ENCODE assay signal across 23 cellular contexts in the genomic region with DNA sequence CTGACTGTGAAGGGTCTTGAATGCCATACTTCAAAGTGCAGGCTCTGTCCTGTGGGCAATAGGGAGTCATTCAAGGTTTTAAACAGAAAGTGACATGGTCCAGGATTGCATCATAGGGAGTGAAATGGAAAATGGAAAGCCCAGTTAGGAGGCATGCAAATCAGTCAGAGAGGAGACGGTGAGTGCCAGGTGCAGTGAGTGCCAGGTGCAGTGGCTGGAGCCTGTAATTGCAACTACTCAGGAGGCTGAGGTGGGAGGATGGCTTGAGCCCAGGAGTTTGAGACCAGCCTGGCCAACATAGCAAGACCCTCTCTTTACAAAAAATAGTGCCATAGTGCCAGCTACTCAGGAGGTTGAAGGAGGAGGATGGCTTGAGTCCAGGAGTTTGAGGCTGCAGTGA. TPM values are rescaled to one million over a fixed set of nuclear protein-coding genes. Genes with fewer than 3 reads are reported as not detected.
A peak's percentile ranks its signal among the peaks of the same experiment; 100 is the strongest.
DNase-seq lines count a peak whose midpoint lies in the region; ATAC-seq and TF ChIP-seq lines count a peak whose summit lies in the region.
"Had no signal": no experiment of that assay in that cellular context is flagged by ENCODE, and none has a peak within 500 bp of the region (broad histone marks: within the 10 kb centered on the region; RNA-seq: fewer than 3 reads in every experiment).

No MANE protein-coding gene starts in this region.

- ATAC-seq in esophagus mucosa = peak; percentile 43
- peak; percentile 15 for ATAC-seq in upper lobe of right lung
- ATAC-seq: stimulated activated naive CD8-positive, alpha-beta T cell treated with anti-CD3 and anti-CD28 coated beads, Interleukin-15, Interleukin-2, amounts not matched to agents 100 U/mL and 50 U/mL, for 24 hours had no signal

- H3K4me3 Mint-ChIP-seq in MCF 10A (ENCODE audit: unreplicated experiment) = no peak overlapping the region
- H3K4me3 Mint-ChIP-seq: activated naive CD4-positive, alpha-beta T cell treated with anti-CD3 and anti-CD28 coated beads for 36 hours; nephron; T-helper 1 cell treated with Interleukin-12 subunit alpha and Interleukin-12 subunit beta and Interleukin-4 antibody, amounts not matched to agents 30 μg/mL and 1 μg/mL, for 36 hours had no signal

- H3K9me3 Mint-ChIP-seq in MCF 10A (ENCODE audit: unreplicated experiment) = no peaks in the 10 kb centered on the region
- H3K9me3 Mint-ChIP-seq: activated naive CD4-positive, alpha-beta T cell treated with anti-CD3 and anti-CD28 coated beads for 36 hours; T-helper 1 cell treated with Interleukin-12 subunit alpha and Interleukin-12 subunit beta and Interleukin-4 antibody, amounts not matched to agents 30 μg/mL and 1 μg/mL, for 36 hours had no signal

- H3K27me3 ChIP-seq in breast epithelium (no peaks in the 10 kb centered on the region), upper lobe of right lung (no peaks in the 10 kb centered on the region)

- H3K9me3 ChIP-seq in breast epithelium = no peaks in the 10 kb centered on the region
- no peaks in the 10 kb centered on the region for H3K9me3 ChIP-seq in upper lobe of right lung

- TF ChIP-seq CTCF in MCF 10A (IDR thresholded peaks at IDR 0.05; ENCODE audit: unreplicated experiment) (no peak), breast epithelium (IDR thresholded peaks at IDR 0.05) (no peak), upper lobe of right lung (IDR thresholded peaks at IDR 0.05) (no peak), GM10248 (IDR thresholded peaks at IDR 0.05; ENCODE audit: control extremely low read depth, extremely low read depth, low read depth, missing control alignments) (no peak)

- intact Hi-C loops in MCF 10A (cut with micrococcal nuclease) (no loop called here), breast epithelium (cut with DNase I; ENCODE audit: low total_unique reads) (no loop called here), upper lobe of right lung (cut with DNase I) (no loop called here)

- no peaks in the 10 kb centered on the region for H3K27me3 Mint-ChIP-seq in MCF 10A (ENCODE audit: insufficient read depth, unreplicated experiment)

- CTCF ChIA-PET in MCF 10A (lab: Yijun Ruan, JAX) = interaction anchor here (0.7 kb wide), 1 partner anchor 61 kb away, joined by 3 read pairs; no protein-coding TSS in a partner anchor
- CTCF ChIA-PET in GM10248 (lab: Yijun Ruan, JAX) = interaction anchor here (0.7 to 2.0 kb wide), 5 partner anchors 11 to 203 kb away, joined by 3 to 6 read pairs (median 3); no protein-coding TSS in a partner anchor

- no TSS peak for BruUV-seq in MCF 10A (replicated peaks; lab: Mats Ljungman, UMichigan)

- POLR2A ChIA-PET in MCF 10A (lab: Yijun Ruan, JAX) = interaction anchor here (1.0 kb wide), 1 partner anchor 11 kb away, joined by 4 read pairs; no protein-coding TSS in a partner anchor
- POLR2A ChIA-PET in GM10248 (lab: Yijun Ruan, JAX) = no interaction called here

- H3K4me3 ChIP-seq in breast epithelium (no peak overlapping the region), upper lobe of right lung (no peak overlapping the region)
- H3K4me3 ChIP-seq: GM23248, SK-N-MC had no signal

- H3K4me1 ChIP-seq in breast epithelium = no peaks in the 10 kb centered on the region
- H3K4me1 ChIP-seq in upper lobe of right lung = no peaks in the 10 kb centered on the region

- H3K4me1 Mint-ChIP-seq in MCF 10A (ENCODE audit: insufficient read depth, unreplicated experiment) = no peaks in the 10 kb centered on the region
- H3K4me1 Mint-ChIP-seq: nephron had no signal

- no peak overlapping the region for H3K27ac Mint-ChIP-seq in MCF 10A (ENCODE audit: low read depth, unreplicated experiment)
- H3K27ac Mint-ChIP-seq: activated naive CD4-positive, alpha-beta T cell treated with anti-CD3 and anti-CD28 coated beads for 36 hours; nephron; T-helper 1 cell treated with Interleukin-12 subunit alpha and Interleukin-12 subunit beta and Interleukin-4 antibody, amounts not matched to agents 30 μg/mL and 1 μg/mL, for 36 hours had no signal

- TF ChIP-seq POLR2A in breast epithelium (IDR thresholded peaks at IDR 0.05) = no peak

- peak; percentile 32 for DNase-seq in MCF 10A (ENCODE audit: unreplicated experiment)
- DNase-seq in breast epithelium (ENCODE audit: low spot score in 2 of 2) = no peak
- peak; percentile 40 to 49 for DNase-seq in NCI-H526 (lab: John Stamatoyannopoulos, UW)
- DNase-seq in upper lobe of right lung = no peak
- no peak for DNase-seq in GM19238 (ENCODE audit: insufficient read length, low spot score)
- DNase-seq in activated CD8-positive, alpha-beta memory T cell treated with anti-CD3 and anti-CD28 coated beads for 24 hours = no peak
- DNase-seq in GM10248 (ENCODE audit: extremely low spot score) = no peak
- DNase-seq: activated CD4-positive, alpha-beta T cell treated with anti-CD3 and anti-CD28 coated beads for 1 hour; activated naive CD4-positive, alpha-beta T cell treated with anti-CD3 and anti-CD28 coated beads for 36 hours; activated T-cell treated with anti-CD3 and anti-CD28 coated beads, Interleukin-2, amount 50 U/mL, for 48 hours; cortex of kidney; GM23248; hypothalamus; NCI-H1436 treated with DMSO at 0.1 percent for 48 hours; NCI-H2107; NCI-H446 treated with DMSO at 0.1 percent for 48 hours; stimulated activated CD4-positive, alpha-beta T cell treated with anti-CD3 and anti-CD28 coated beads, Interleukin-4, amount 100 ng/mL, for 24 hours; stimulated activated naive CD8-positive, alpha-beta T cell treated with anti-CD3 and anti-CD28 coated beads, Interleukin-15, Interleukin-2, amounts not matched to agents 100 U/mL and 50 U/mL, for 24 hours had no signal

- no peak overlapping the region for H3K27ac ChIP-seq in breast epithelium
- no peak overlapping the region for H3K27ac ChIP-seq in upper lobe of right lung
- H3K27ac ChIP-seq: GM23248, RWPE1, SK-N-MC had no signal

- H3K36me3 ChIP-seq in breast epithelium (no peaks in the 10 kb centered on the region), upper lobe of right lung (no peaks in the 10 kb centered on the region)

- no peaks in the 10 kb centered on the region for H3K36me3 Mint-ChIP-seq in MCF 10A (ENCODE audit: insufficient read depth, unreplicated experiment)

RNA-seq across cellular contexts. Expression of a gene that starts 35.2 kb away (rescaled TPM):
- 19.9 and 22.4 TPM in 2 replicates for total RNA-seq in MCF 10A (2022)
- total RNA-seq in breast epithelium = 10 to 100 TPM; 36.2 to 45.2 (median 44.2) TPM
- 13.7 TPM for total RNA-seq in esophagus mucosa
- 24.8 TPM for total RNA-seq in upper lobe of right lung

Comparison
In these comparisons a context has a peak if more than half of its experiments do, and no peak if none do; other contexts are left out.
1. DNase-seq: peak in MCF 10A (single experiment) and NCI-H526 (2 of 2); none in breast epithelium (0 of 2), upper lobe of right lung (single experiment), GM19238 (single experiment), activated CD8-positive, alpha-beta memory T cell treated with anti-CD3 and anti-CD28 coated beads for 24 hours (single experiment) and GM10248 (single experiment).